12 cellular contexts compared by ENCODE assay signal in genomic region chr6:137749595-137750215, GRCh38.
DNase-seq lines count a peak whose midpoint lies in the region; ATAC-seq and TF ChIP-seq lines count a peak whose summit lies in the region.
"Had no signal": no experiment of that assay in that cellular context is flagged by ENCODE, and none has a peak within 500 bp of the region (broad histone marks: within the 10 kb centered on the region; RNA-seq: fewer than 3 reads in every experiment).

No MANE protein-coding gene starts in this region.

- TF ChIP-seq CTCF in HEK293 (tag by site-specific recombination; IDR thresholded peaks at IDR 0.05) (no peak), epithelial cell of esophagus (IDR thresholded peaks at IDR 0.05; ENCODE audit: insufficient read depth, low read depth, low read length, missing control alignments) (no peak), osteoblast (IDR thresholded peaks at IDR 0.05; ENCODE audit: extremely low read depth, low read depth, low read length) (no peak), sigmoid colon (IDR thresholded peaks at IDR 0.05) (no peak)

- peak overlapping the region; percentile 71 for H3K4me2 ChIP-seq in osteoblast (ENCODE audit: insufficient read depth, low read length)

- CTCF ChIA-PET in HEK293 (lab: Yijun Ruan, JAX), result interaction anchor here (0.6 kb wide), 1 partner anchor 318 kb away, joined by 3 read pairs; no protein-coding TSS in a partner anchor

- DNase-seq in AG20443 (ENCODE audit: low spot score) (peak; percentile 45), epithelial cell of esophagus (ENCODE audit: low read depth) (peak; percentile 40), osteoblast (ENCODE audit: insufficient read length, low spot score, missing footprints) (peak; percentile 56), sigmoid colon (no peak), cerebellar nuclear complex (lab: John Stamatoyannopoulos, UW) (no peak)
- DNase-seq: activated CD4-positive, alpha-beta T cell treated with anti-CD3 and anti-CD28 coated beads, Interleukin-2, amount 50 U/mL, for 1 hour; naive B cell; NCI-H2081 treated with DMSO at 0.1 percent for 48 hours; NCI-H748 treated with DMSO at 0.1 percent for 48 hours had no signal

- no peaks in the 10 kb centered on the region for H4K20me1 ChIP-seq in osteoblast (ENCODE audit: insufficient read depth, low read length)

- no peak overlapping the region for H3K4me3 ChIP-seq in HEK293 (ENCODE audit: low read depth, low read length)
- no peak overlapping the region for H3K4me3 ChIP-seq in epithelial cell of esophagus (ENCODE audit: low read length)
- peak overlapping the region; percentile 53 for H3K4me3 ChIP-seq in osteoblast (ENCODE audit: insufficient read depth, low read length)
- no peak overlapping the region for H3K4me3 ChIP-seq in sigmoid colon

- H3K9me3 ChIP-seq in HEK293 (ENCODE audit: control insufficient read depth, insufficient read depth, low read depth, low read length) (no peaks in the 10 kb centered on the region), osteoblast (ENCODE audit: low read depth, low read length) (no peaks in the 10 kb centered on the region), sigmoid colon (no peaks in the 10 kb centered on the region)

- POLR2A ChIA-PET in HEK293 (lab: Yijun Ruan, JAX), result no interaction called here

- H3K27me3 ChIP-seq in osteoblast (ENCODE audit: insufficient read depth, low read length), result no peaks in the 10 kb centered on the region
- no peaks in the 10 kb centered on the region for H3K27me3 ChIP-seq in sigmoid colon

- H3K79me2 ChIP-seq in osteoblast (ENCODE audit: insufficient read depth, low read length), result no peaks in the 10 kb centered on the region

- intact Hi-C loops in sigmoid colon (cut with DNase I), result no loop called here

- WGBS in sigmoid colon, 2 donors, result 31 to 62% methylated on average over 9 of the region's 9 CpGs

- H3K4me1 ChIP-seq in HEK293 (ENCODE audit: control insufficient read depth, insufficient read depth, low read length) (no peaks in the 10 kb centered on the region), osteoblast (ENCODE audit: insufficient read depth, low read length) (no peaks in the 10 kb centered on the region), sigmoid colon (no peaks in the 10 kb centered on the region)

- H3K27ac ChIP-seq in HEK293 (ENCODE audit: extremely low read depth, low read depth, low read length), result no peak overlapping the region
- no peak overlapping the region for H3K27ac ChIP-seq in osteoblast (ENCODE audit: low read depth, low read length)
- H3K27ac ChIP-seq in sigmoid colon, result no peak overlapping the region

- ATAC-seq in HG03045 (IDR thresholded peaks at IDR 0.05; ENCODE audit: unreplicated experiment) (no peak), HG02840 (IDR thresholded peaks at IDR 0.05; ENCODE audit: low FRiP score, unreplicated experiment) (no peak)

- TF ChIP-seq EP300 in sigmoid colon (IDR thresholded peaks at IDR 0.05), result no peak

- peak overlapping the region; percentile 89 for H2AFZ ChIP-seq in osteoblast (ENCODE audit: low read length)

- no peaks in the 10 kb centered on the region for H3K36me3 ChIP-seq in HEK293 (ENCODE audit: control insufficient read depth in 2 of 2, insufficient read depth in 1 of 2, low read length in 2 of 2)
- no peaks in the 10 kb centered on the region for H3K36me3 ChIP-seq in osteoblast (ENCODE audit: insufficient read depth, low read length)
- H3K36me3 ChIP-seq in sigmoid colon, result no peaks in the 10 kb centered on the region

- no peak for TF ChIP-seq POLR2A in sigmoid colon (IDR thresholded peaks at IDR 0.05)

TF ChIP-seq in HEK293, 187 proteins besides CTCF, POLR2A, EP300 and RAD21:
- TF ChIP-seq WT1 (tag by site-specific recombination; IDR thresholded peaks at IDR 0.05), result peak; percentile 28; the same call in 1 of the 2 replicates
- peak; percentile 40; the same call in 1 of the 2 replicates for TF ChIP-seq ZNF335 (tag by site-specific recombination; conservative IDR thresholded peaks at IDR 0.05)
- TF ChIP-seq ZNF610 (tag by site-specific recombination; IDR thresholded peaks at IDR 0.05; ENCODE audit: borderline replicate concordance), result no peak
- no peak for TF ChIP-seq ZNF112 (tag by site-specific recombination; IDR thresholded peaks at IDR 0.05)
- TF ChIP-seq ZNF785 (tag by site-specific recombination; IDR thresholded peaks at IDR 0.05), result no peak
- no peak for TF ChIP-seq ZFP3 (tag by site-specific recombination; IDR thresholded peaks at IDR 0.05; ENCODE audit: low read depth)
- TF ChIP-seq, protein P1, sequence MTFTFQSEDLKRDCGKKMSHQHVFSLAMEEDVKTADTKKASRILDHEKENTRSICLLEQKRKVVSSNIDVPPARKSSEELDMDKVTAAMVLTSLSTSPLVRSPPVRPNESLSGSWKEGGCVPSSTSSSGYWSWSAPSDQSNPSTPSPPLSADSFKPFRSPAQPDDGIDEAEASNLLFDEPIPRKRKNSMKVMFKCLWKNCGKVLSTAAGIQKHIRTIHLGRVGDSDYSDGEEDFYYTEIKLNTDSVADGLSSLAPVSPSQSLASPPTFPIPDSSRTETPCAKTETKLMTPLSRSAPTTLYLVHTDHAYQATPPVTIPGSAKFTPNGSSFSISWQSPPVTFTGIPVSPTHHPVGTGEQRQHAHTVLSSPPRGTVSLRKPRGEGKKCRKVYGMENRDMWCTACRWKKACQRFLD (tag by site-specific recombination; IDR thresholded peaks at IDR 0.05), result no peak
- TF ChIP-seq ZNF514 (tag by site-specific recombination; IDR thresholded peaks at IDR 0.05), result no peak
- TF ChIP-seq EGR2 (tag by site-specific recombination; IDR thresholded peaks at IDR 0.05; ENCODE audit: low read depth), result no peak
- 0 out of 2 replicates have a peak, but pooled peaks have one; percentile 14 for TF ChIP-seq TRIM28 (IDR thresholded peaks at IDR 0.05; ENCODE audit: borderline replicate concordance, low read length)
- TF ChIP-seq ZBTB44 (tag by site-specific recombination; IDR thresholded peaks at IDR 0.05), result no peak
- no peak for TF ChIP-seq ATF2 (tag by site-specific recombination; IDR thresholded peaks at IDR 0.05; ENCODE audit: low read depth)
- TF ChIP-seq ZBTB10 (tag by site-specific recombination; IDR thresholded peaks at IDR 0.05), result no peak
- no peak for TF ChIP-seq ZNF549 (tag by site-specific recombination; IDR thresholded peaks at IDR 0.05)
- TF ChIP-seq ZFHX2 (tag by site-specific recombination; conservative IDR thresholded peaks at IDR 0.05), result no peak

Comparison
In these comparisons a context has a peak if more than half of its experiments do, and no peak if none do; other contexts are left out.
1. DNase-seq: peak in AG20443 (single experiment), epithelial cell of esophagus (single experiment) and osteoblast (single experiment); none in sigmoid colon (single experiment) and cerebellar nuclear complex (0 of 2).